1 cellular context compared by ENCODE assay signal in the genomic region with DNA sequence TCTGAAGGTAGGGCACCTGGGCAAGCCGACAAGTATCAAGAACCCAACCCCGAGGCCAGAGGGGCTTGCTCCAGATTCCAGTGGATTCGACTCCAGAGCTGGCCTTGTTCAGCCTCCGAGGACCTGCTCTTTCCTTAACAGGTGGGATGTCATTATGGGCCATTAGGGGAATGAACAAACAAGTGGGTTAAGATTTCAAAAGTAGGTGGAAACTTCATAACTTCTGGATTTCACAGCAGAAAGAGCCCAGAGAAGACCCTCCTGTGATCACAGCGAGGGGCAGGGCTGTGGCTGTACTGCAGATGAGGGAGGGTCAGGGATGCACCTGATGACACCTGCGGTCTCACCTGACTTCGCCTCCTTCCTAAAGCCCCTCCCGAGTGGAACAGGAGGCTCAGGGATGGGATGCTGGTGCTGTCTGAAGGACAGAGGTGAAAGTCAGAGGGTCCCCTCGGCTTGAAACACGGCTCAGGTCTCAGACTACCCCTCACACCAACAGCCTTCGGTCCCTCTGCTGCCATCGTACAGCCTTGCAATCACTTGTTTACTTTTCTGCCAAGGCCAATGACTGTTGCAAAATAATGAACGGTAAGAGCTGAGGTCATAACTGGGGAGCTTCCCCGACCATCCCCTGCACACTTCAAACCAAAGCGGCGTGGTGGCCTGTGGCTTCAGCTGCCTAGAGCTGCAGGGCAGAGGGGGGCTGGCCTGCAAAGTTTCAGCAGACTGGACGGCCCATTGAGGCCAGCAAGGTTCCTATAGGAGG.
TF ChIP-seq lines count a peak whose summit lies in the region.

No MANE protein-coding gene starts in this region.

TF ChIP-seq in HepG2, 621 proteins besides CTCF, POLR2A, EP300 and RAD21 (continued from another document and continues in another):
- TF ChIP-seq, protein P1, sequence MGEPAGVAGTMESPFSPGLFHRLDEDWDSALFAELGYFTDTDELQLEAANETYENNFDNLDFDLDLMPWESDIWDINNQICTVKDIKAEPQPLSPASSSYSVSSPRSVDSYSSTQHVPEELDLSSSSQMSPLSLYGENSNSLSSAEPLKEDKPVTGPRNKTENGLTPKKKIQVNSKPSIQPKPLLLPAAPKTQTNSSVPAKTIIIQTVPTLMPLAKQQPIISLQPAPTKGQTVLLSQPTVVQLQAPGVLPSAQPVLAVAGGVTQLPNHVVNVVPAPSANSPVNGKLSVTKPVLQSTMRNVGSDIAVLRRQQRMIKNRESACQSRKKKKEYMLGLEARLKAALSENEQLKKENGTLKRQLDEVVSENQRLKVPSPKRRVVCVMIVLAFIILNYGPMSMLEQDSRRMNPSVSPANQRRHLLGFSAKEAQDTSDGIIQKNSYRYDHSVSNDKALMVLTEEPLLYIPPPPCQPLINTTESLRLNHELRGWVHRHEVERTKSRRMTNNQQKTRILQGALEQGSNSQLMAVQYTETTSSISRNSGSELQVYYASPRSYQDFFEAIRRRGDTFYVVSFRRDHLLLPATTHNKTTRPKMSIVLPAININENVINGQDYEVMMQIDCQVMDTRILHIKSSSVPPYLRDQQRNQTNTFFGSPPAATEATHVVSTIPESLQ (CRISPR knock-in tag; conservative IDR thresholded peaks at IDR 0.05): no peak
- TF ChIP-seq ZNF441 (CRISPR knock-in tag; IDR thresholded peaks at IDR 0.05; ENCODE audit: borderline replicate concordance) (no peak), HOXA9 (CRISPR knock-in tag; IDR thresholded peaks at IDR 0.05; ENCODE audit: borderline replicate concordance) (no peak), ZSCAN25 (CRISPR knock-in tag; IDR thresholded peaks at IDR 0.05) (peak; percentile 90), CBX5 (CRISPR knock-in tag; IDR thresholded peaks at IDR 0.05; ENCODE audit: borderline replicate concordance) (peak; percentile 89; the same call in 1 of the 2 replicates), ZNF333 (CRISPR knock-in tag; IDR thresholded peaks at IDR 0.05; ENCODE audit: borderline replicate concordance) (no peak), ASH2L (IDR thresholded peaks at IDR 0.05; ENCODE audit: insufficient read length, low read depth, low read length) (peak; percentile 72), ZNF83 (CRISPR knock-in tag; IDR thresholded peaks at IDR 0.05; ENCODE audit: borderline replicate concordance) (no peak), MAZ (IDR thresholded peaks at IDR 0.05; ENCODE audit: borderline replicate concordance, low read depth, low read length) (peak; percentile 49; the same call in 1 of the 2 replicates), MAZ (CRISPR knock-in tag; IDR thresholded peaks at IDR 0.05; ENCODE audit: low read depth) (no peak), ZSCAN31 (CRISPR knock-in tag; IDR thresholded peaks at IDR 0.05; ENCODE audit: low read depth) (no peak), SSRP1 (CRISPR knock-in tag; IDR thresholded peaks at IDR 0.05) (peak; percentile 78; the same call in 1 of the 2 replicates), ZFP37 (CRISPR knock-in tag; IDR thresholded peaks at IDR 0.05; ENCODE audit: borderline replicate concordance) (peak; percentile 66; the same call in 1 of the 2 replicates), MBD4 (IDR thresholded peaks at IDR 0.05; ENCODE audit: borderline replicate concordance, low read length) (no peak), KAT7 (CRISPR knock-in tag; IDR thresholded peaks at IDR 0.05; ENCODE audit: borderline replicate concordance) (no peak; the same call in 1 of the 2 replicates), ZNF569 (CRISPR knock-in tag; IDR thresholded peaks at IDR 0.05; ENCODE audit: borderline replicate concordance) (no peak), ZNF879 (CRISPR knock-in tag; IDR thresholded peaks at IDR 0.05) (no peak), TAF1 (CRISPR knock-in tag; IDR thresholded peaks at IDR 0.05) (peak; percentile 15; the same call in 1 of the 2 replicates), HOXA3 (CRISPR knock-in tag; IDR thresholded peaks at IDR 0.05) (peak; percentile 95), ZKSCAN5 (CRISPR knock-in tag; IDR thresholded peaks at IDR 0.05) (no peak), RFX3 (CRISPR knock-in tag; IDR thresholded peaks at IDR 0.05) (no peak), CAMTA2 (CRISPR knock-in tag; IDR thresholded peaks at IDR 0.05; ENCODE audit: borderline replicate concordance) (no peak)
- TF ChIP-seq, protein P2, sequence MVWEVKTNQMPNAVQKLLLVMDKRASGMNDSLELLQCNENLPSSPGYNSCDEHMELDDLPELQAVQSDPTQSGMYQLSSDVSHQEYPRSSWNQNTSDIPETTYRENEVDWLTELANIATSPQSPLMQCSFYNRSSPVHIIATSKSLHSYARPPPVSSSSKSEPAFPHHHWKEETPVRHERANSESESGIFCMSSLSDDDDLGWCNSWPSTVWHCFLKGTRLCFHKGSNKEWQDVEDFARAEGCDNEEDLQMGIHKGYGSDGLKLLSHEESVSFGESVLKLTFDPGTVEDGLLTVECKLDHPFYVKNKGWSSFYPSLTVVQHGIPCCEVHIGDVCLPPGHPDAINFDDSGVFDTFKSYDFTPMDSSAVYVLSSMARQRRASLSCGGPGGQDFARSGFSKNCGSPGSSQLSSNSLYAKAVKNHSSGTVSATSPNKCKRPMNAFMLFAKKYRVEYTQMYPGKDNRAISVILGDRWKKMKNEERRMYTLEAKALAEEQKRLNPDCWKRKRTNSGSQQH (CRISPR knock-in tag; IDR thresholded peaks at IDR 0.05; ENCODE audit: low read depth): 0 out of 2 replicates have a peak, but pooled peaks have one; percentile 33
- TF ChIP-seq, protein P3, sequence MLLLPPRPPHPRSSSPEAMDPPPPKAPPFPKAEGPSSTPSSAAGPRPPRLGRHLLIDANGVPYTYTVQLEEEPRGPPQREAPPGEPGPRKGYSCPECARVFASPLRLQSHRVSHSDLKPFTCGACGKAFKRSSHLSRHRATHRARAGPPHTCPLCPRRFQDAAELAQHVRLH (CRISPR knock-in tag; IDR thresholded peaks at IDR 0.05; ENCODE audit: borderline replicate concordance, low read depth): peak; percentile 49; the same call in 1 of the 2 replicates
- TF ChIP-seq, protein P4, sequence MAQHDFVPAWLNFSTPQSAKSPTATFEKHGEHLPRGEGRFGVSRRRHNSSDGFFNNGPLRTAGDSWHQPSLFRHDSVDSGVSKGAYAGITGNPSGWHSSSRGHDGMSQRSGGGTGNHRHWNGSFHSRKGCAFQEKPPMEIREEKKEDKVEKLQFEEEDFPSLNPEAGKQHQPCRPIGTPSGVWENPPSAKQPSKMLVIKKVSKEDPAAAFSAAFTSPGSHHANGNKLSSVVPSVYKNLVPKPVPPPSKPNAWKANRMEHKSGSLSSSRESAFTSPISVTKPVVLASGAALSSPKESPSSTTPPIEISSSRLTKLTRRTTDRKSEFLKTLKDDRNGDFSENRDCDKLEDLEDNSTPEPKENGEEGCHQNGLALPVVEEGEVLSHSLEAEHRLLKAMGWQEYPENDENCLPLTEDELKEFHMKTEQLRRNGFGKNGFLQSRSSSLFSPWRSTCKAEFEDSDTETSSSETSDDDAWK (CRISPR knock-in tag; IDR thresholded peaks at IDR 0.05): no peak
- TF ChIP-seq, protein P5, sequence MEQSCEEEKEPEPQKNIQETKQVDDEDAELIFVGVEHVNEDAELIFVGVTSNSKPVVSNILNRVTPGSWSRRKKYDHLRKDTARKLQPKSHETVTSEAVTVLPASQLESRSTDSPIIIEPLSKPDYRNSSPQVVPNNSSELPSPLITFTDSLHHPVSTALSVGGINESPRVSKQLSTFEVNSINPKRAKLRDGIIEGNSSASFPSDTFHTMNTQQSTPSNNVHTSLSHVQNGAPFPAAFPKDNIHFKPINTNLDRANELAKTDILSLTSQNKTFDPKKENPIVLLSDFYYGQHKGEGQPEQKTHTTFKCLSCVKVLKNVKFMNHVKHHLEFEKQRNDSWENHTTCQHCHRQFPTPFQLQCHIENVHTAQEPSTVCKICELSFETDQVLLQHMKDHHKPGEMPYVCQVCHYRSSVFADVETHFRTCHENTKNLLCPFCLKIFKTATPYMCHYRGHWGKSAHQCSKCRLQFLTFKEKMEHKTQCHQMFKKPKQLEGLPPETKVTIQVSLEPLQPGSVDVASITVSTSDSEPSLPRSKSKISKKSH (CRISPR knock-in tag; IDR thresholded peaks at IDR 0.05; ENCODE audit: borderline replicate concordance): no peak
- TF ChIP-seq, protein P6, sequence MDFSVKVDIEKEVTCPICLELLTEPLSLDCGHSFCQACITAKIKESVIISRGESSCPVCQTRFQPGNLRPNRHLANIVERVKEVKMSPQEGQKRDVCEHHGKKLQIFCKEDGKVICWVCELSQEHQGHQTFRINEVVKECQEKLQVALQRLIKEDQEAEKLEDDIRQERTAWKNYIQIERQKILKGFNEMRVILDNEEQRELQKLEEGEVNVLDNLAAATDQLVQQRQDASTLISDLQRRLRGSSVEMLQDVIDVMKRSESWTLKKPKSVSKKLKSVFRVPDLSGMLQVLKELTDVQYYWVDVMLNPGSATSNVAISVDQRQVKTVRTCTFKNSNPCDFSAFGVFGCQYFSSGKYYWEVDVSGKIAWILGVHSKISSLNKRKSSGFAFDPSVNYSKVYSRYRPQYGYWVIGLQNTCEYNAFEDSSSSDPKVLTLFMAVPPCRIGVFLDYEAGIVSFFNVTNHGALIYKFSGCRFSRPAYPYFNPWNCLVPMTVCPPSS (IDR thresholded peaks at IDR 0.05): no peak
- TF ChIP-seq, protein P7, sequence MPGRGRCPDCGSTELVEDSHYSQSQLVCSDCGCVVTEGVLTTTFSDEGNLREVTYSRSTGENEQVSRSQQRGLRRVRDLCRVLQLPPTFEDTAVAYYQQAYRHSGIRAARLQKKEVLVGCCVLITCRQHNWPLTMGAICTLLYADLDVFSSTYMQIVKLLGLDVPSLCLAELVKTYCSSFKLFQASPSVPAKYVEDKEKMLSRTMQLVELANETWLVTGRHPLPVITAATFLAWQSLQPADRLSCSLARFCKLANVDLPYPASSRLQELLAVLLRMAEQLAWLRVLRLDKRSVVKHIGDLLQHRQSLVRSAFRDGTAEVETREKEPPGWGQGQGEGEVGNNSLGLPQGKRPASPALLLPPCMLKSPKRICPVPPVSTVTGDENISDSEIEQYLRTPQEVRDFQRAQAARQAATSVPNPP (CRISPR knock-in tag; IDR thresholded peaks at IDR 0.05): 0 out of 2 replicates have a peak, but pooled peaks have one; percentile 12
- TF ChIP-seq, protein P8, sequence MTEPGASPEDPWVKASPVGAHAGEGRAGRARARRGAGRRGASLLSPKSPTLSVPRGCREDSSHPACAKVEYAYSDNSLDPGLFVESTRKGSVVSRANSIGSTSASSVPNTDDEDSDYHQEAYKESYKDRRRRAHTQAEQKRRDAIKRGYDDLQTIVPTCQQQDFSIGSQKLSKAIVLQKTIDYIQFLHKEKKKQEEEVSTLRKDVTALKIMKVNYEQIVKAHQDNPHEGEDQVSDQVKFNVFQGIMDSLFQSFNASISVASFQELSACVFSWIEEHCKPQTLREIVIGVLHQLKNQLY (CRISPR knock-in tag; IDR thresholded peaks at IDR 0.05): peak; percentile 77; the same call in 1 of the 2 replicates
- TF ChIP-seq, protein P9, sequence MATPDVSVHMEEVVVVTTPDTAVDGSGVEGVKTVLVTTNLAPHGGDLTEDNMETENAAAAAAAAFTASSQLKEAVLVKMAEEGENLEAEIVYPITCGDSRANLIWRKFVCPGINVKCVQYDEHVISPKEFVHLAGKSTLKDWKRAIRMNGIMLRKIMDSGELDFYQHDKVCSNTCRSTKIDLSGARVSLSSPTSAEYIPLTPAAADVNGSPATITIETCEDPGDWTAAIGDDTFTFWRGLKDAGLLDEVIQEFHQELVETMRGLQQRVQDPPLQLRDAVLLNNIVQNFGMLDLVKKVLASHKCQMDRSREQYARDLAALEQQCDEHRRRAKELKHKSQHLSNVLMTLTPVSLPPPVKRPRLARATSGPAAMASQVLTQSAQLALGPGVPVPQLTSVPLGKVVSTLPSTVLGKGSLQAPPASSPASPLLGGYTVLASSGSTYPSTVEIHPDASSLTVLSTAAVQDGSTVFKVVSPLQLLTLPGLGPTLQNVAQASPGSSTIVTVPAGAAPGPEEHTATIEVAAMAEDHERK (CRISPR knock-in tag; IDR thresholded peaks at IDR 0.05; ENCODE audit: low read depth): no peak
- TF ChIP-seq, protein P10, sequence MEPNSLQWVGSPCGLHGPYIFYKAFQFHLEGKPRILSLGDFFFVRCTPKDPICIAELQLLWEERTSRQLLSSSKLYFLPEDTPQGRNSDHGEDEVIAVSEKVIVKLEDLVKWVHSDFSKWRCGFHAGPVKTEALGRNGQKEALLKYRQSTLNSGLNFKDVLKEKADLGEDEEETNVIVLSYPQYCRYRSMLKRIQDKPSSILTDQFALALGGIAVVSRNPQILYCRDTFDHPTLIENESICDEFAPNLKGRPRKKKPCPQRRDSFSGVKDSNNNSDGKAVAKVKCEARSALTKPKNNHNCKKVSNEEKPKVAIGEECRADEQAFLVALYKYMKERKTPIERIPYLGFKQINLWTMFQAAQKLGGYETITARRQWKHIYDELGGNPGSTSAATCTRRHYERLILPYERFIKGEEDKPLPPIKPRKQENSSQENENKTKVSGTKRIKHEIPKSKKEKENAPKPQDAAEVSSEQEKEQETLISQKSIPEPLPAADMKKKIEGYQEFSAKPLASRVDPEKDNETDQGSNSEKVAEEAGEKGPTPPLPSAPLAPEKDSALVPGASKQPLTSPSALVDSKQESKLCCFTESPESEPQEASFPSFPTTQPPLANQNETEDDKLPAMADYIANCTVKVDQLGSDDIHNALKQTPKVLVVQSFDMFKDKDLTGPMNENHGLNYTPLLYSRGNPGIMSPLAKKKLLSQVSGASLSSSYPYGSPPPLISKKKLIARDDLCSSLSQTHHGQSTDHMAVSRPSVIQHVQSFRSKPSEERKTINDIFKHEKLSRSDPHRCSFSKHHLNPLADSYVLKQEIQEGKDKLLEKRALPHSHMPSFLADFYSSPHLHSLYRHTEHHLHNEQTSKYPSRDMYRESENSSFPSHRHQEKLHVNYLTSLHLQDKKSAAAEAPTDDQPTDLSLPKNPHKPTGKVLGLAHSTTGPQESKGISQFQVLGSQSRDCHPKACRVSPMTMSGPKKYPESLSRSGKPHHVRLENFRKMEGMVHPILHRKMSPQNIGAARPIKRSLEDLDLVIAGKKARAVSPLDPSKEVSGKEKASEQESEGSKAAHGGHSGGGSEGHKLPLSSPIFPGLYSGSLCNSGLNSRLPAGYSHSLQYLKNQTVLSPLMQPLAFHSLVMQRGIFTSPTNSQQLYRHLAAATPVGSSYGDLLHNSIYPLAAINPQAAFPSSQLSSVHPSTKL (CRISPR knock-in tag; IDR thresholded peaks at IDR 0.05): peak; percentile 91
- TF ChIP-seq, protein P11, sequence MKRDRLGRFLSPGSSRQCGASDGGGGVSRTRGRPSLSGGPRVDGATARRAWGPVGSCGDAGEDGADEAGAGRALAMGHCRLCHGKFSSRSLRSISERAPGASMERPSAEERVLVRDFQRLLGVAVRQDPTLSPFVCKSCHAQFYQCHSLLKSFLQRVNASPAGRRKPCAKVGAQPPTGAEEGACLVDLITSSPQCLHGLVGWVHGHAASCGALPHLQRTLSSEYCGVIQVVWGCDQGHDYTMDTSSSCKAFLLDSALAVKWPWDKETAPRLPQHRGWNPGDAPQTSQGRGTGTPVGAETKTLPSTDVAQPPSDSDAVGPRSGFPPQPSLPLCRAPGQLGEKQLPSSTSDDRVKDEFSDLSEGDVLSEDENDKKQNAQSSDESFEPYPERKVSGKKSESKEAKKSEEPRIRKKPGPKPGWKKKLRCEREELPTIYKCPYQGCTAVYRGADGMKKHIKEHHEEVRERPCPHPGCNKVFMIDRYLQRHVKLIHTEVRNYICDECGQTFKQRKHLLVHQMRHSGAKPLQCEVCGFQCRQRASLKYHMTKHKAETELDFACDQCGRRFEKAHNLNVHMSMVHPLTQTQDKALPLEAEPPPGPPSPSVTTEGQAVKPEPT (CRISPR knock-in tag; IDR thresholded peaks at IDR 0.05; ENCODE audit: low read depth): no peak
